Comparison of ENCODE assay signal across 11 cellular contexts in genomic region chr12:29562167-29562776, GRCh38.
DNase-seq lines count a peak whose midpoint lies in the region; ATAC-seq and TF ChIP-seq lines count a peak whose summit lies in the region.
"Had no signal": no experiment of that assay in that cellular context is flagged by ENCODE, and none has a peak within 500 bp of the region (broad histone marks: within the 10 kb centered on the region; RNA-seq: fewer than 3 reads in every experiment).

No MANE protein-coding gene starts in this region.

- intact Hi-C loops in lower lobe of right lung (cut with DNase I), result no loop called here

- H3K9me3 ChIP-seq in lower lobe of right lung (no peaks in the 10 kb centered on the region), subcutaneous abdominal adipose tissue (ENCODE audit: control insufficient read depth in 5 of 5, low read length in 5 of 5) (no peaks in the 10 kb centered on the region)
- H3K9me3 ChIP-seq: Caco-2 had no signal

- H3K27ac Mint-ChIP-seq in GM23338, result no peak overlapping the region
- H3K27ac Mint-ChIP-seq: neural progenitor cell had no signal

- TF ChIP-seq CTCF in HFF-Myc (IDR thresholded peaks at IDR 0.05; ENCODE audit: low read depth, low read length, missing control alignments) (no peak), coronary artery (IDR thresholded peaks at IDR 0.05) (no peak), lower lobe of right lung (IDR thresholded peaks at IDR 0.05) (no peak), GM23338 (conservative IDR thresholded peaks at IDR 0.05; ENCODE audit: low read depth in 2 of 2) (no peak)

- H2AFZ ChIP-seq in GM23338, result no peak overlapping the region
- H2AFZ ChIP-seq: neural progenitor cell had no signal

- H3K27me3 ChIP-seq in lower lobe of right lung (ENCODE audit: low read depth) (no peaks in the 10 kb centered on the region), subcutaneous abdominal adipose tissue (ENCODE audit: control insufficient read depth in 5 of 5, insufficient read depth in 4 of 5, low read length in 5 of 5) (no peaks in the 10 kb centered on the region), GM23338 (ENCODE audit: insufficient read depth) (no peaks in the 10 kb centered on the region)
- H3K27me3 ChIP-seq: neural progenitor cell had no signal

- peaks cover 3% of the 10 kb centered on the region for H3K27me3 Mint-ChIP-seq in GM23338 (ENCODE audit: insufficient read depth, low read depth, poor library complexity)

- H3K4me1 ChIP-seq in lower lobe of right lung (peaks cover 64% of the 10 kb centered on the region), subcutaneous abdominal adipose tissue (ENCODE audit: control insufficient read depth in 5 of 5, insufficient read depth in 5 of 5, low read length in 5 of 5) (peaks cover 0 to 70% (median 26%) of the 10 kb centered on the region in 5 donors), GM23338 (ENCODE audit: insufficient read depth) (peaks cover 19% of the 10 kb centered on the region)
- H3K4me1 ChIP-seq: Caco-2 had no signal

- peaks cover 39% of the 10 kb centered on the region for H3K36me3 Mint-ChIP-seq in GM23338 (ENCODE audit: low read depth)

- H3K4me3 Mint-ChIP-seq in GM23338, result no peak overlapping the region
- H3K4me3 Mint-ChIP-seq: neural progenitor cell had no signal

- no peaks in the 10 kb centered on the region for H4K20me1 ChIP-seq in GM23338 (replicated peaks; ENCODE audit: insufficient read depth)

- peaks cover 52% of the 10 kb centered on the region for H3K4me1 Mint-ChIP-seq in GM23338

- DNase-seq in HFF-Myc (ENCODE audit: extremely low read depth, low read depth), result peak; percentile 31
- DNase-seq in coronary artery (ENCODE audit: low spot score), result no peak
- DNase-seq in lower lobe of right lung, result no peak
- DNase-seq in germinal center (ENCODE audit: low spot score), result no peak
- no peak for DNase-seq in GM23338 (ENCODE audit: low spot score)
- DNase-seq in SIG-M5 (lab: John Stamatoyannopoulos, UW), result no peak
- DNase-seq: activated CD4-positive, alpha-beta T cell treated with anti-CD3 and anti-CD28 coated beads, Interleukin-2, amount 50 U/mL, for 48 hours; Caco-2 had no signal

- H3K79me2 ChIP-seq in GM23338 (replicated peaks; ENCODE audit: insufficient read depth), result no peaks in the 10 kb centered on the region

- H3K36me3 ChIP-seq in lower lobe of right lung, result no peaks in the 10 kb centered on the region
- H3K36me3 ChIP-seq in subcutaneous abdominal adipose tissue (ENCODE audit: control insufficient read depth in 5 of 5, insufficient read depth in 5 of 5, low read length in 5 of 5), result peaks cover 0 to 9% (median 3%) of the 10 kb centered on the region in 5 donors
- no peaks in the 10 kb centered on the region for H3K36me3 ChIP-seq in GM23338 (ENCODE audit: insufficient read depth)
- H3K36me3 ChIP-seq: neural progenitor cell had no signal

- H3K4me3 ChIP-seq in HFF-Myc (replicated peaks; ENCODE audit: low read depth, low read length) (no peak overlapping the region), coronary artery (peak overlapping the region; percentile 42), lower lobe of right lung (no peak overlapping the region), subcutaneous abdominal adipose tissue (ENCODE audit: low read depth in 1 of 5, low read length in 5 of 5) (no peak overlapping the region), GM23338 (no peak overlapping the region)
- H3K4me3 ChIP-seq: neural progenitor cell had no signal

- H3K27ac ChIP-seq in coronary artery (peak overlapping the region; percentile 22 to 89), lower lobe of right lung (peak overlapping the region; percentile 74), subcutaneous abdominal adipose tissue (ENCODE audit: low read depth, low read length) (peak overlapping the region; percentile 66), GM23338 (ENCODE audit: low read depth) (no peak overlapping the region)
- H3K27ac ChIP-seq: neural progenitor cell had no signal

- H3K9me2 ChIP-seq in GM23338 (ENCODE audit: insufficient read depth), result no peaks in the 10 kb centered on the region

- H3K9ac ChIP-seq in subcutaneous abdominal adipose tissue (ENCODE audit: low read length in 5 of 5), result peak overlapping the region in 1 of 5 donors; percentile 20
- H3K9ac ChIP-seq: neural progenitor cell had no signal

- ATAC-seq in lower lobe of right lung, result peak; percentile 59 to 63
- no peak for ATAC-seq in GM23338
- ATAC-seq in GM19395 (IDR thresholded peaks at IDR 0.05; ENCODE audit: unreplicated experiment), result no peak

- H3K9me3 Mint-ChIP-seq in GM23338, result peaks cover 15% of the 10 kb centered on the region

- H3K4me2 ChIP-seq in GM23338, result no peak overlapping the region
- H3K4me2 ChIP-seq: neural progenitor cell had no signal

- H3F3A ChIP-seq in GM23338 (replicated peaks; ENCODE audit: low read depth), result no peaks in the 10 kb centered on the region

TF ChIP-seq in GM23338, 12 proteins besides CTCF, POLR2A, EP300 and RAD21 (continues in another document):
- TF ChIP-seq NANOG (IDR thresholded peaks at IDR 0.05; ENCODE audit: borderline replicate concordance) (no peak), ETS1 (IDR thresholded peaks at IDR 0.05) (no peak), JUNB (IDR thresholded peaks at IDR 0.05; ENCODE audit: unreplicated experiment) (no peak), ZNF114 (CRISPR knock-in tag; IDR thresholded peaks at IDR 0.05) (no peak), ZNF462 (CRISPR knock-in tag; IDR thresholded peaks at IDR 0.05) (no peak), STAT1 (IDR thresholded peaks at IDR 0.05; ENCODE audit: unreplicated experiment) (no peak)

Comparison
In these comparisons a context has a peak if more than half of its experiments do, and no peak if none do; other contexts are left out.
1. ATAC-seq: peak in lower lobe of right lung (2 of 2); none in GM23338 (single experiment) and GM19395 (single experiment).